In the genomic region with DNA sequence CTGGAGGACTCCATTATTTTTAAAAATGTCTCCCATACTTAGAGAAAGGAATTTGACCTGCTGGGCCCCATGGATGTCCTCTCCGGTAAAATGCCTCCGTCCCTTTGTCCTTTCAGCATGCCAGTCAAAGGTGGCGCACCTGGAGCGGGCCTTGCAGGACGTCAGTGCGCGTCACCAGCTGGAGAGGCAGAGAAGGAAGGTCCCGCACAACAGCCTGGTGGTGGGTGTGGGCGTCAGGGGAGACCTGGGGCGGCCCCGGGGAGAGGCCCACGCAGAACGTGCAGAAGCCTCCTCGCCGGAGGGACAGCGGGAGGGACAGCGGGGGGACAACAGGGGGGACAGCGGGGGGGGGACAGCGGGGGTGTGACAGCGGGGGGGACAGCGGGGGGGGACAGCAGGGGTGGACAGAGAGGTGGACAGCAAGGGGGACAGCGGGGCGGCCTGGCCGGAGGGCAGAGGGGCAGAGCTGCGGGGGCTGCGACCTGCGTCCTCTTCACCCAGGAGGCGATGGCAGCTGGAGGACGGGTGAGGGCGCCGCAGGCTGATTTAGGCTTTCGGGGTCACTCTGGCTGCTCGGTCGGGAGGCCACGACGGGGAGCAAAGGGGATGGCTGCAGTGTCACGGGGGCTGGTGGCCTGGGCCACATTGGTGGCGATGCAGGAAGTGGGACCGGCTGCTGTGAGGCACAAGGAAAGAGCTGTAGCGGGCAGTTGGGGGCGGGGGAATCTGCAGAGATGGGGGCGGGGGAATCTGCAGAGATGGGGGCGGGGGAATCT, we compare ENCODE assay signal across 15 cellular contexts. TPM values are rescaled to one million over a fixed set of nuclear protein-coding genes. Genes with fewer than 3 reads are reported as not detected.
DNase-seq lines count a peak whose midpoint lies in the region; ATAC-seq and TF ChIP-seq lines count a peak whose summit lies in the region.
"Had no signal": no experiment of that assay in that cellular context is flagged by ENCODE, and none has a peak within 500 bp of the region (broad histone marks: within the 10 kb centered on the region; RNA-seq: fewer than 3 reads in every experiment).

No MANE protein-coding gene starts in this region.

- no peak for ATAC-seq in GM18517 (IDR thresholded peaks at IDR 0.05; ENCODE audit: unreplicated experiment)
- ATAC-seq: activated CD4-positive, alpha-beta T cell treated with anti-CD3 and anti-CD28 coated beads for 36 hours had no signal

- DNase-seq in CMK (ENCODE audit: low read depth) = peak; percentile 11
- no peak for DNase-seq in Jurkat, Clone E6-1 (ENCODE audit: low read depth, low spot score)
- DNase-seq in ecto neural progenitor cell (ENCODE audit: low spot score) = peak; percentile 49
- DNase-seq in osteocyte (ENCODE audit: extremely low spot score, unreplicated experiment) = peak; percentile 69
- DNase-seq in foreskin fibroblast = no peak
- DNase-seq in activated gamma-delta T cell treated with Interleukin-2 at 50 U/mL for 16 hours = no peak
- no peak for DNase-seq in NCI-H187 (lab: John Stamatoyannopoulos, UW)
- DNase-seq: activated CD4-positive, alpha-beta T cell treated with anti-CD3 and anti-CD28 coated beads for 36 hours; GF-D8; stimulated activated CD8-positive, alpha-beta memory T cell treated with anti-CD3 and anti-CD28 coated beads, Interleukin-4, amount 100 ng/mL, for 48 hours; uterus had no signal

- no peaks in the 10 kb centered on the region for H3K36me3 Mint-ChIP-seq in osteocyte (ENCODE audit: unreplicated experiment)

- no peaks in the 10 kb centered on the region for H3K4me1 Mint-ChIP-seq in osteocyte (ENCODE audit: unreplicated experiment)
- H3K4me1 Mint-ChIP-seq: activated CD4-positive, alpha-beta T cell treated with anti-CD3 and anti-CD28 coated beads for 36 hours had no signal

- peaks cover 21% of the 10 kb centered on the region for H3K27me3 Mint-ChIP-seq in osteocyte (ENCODE audit: unreplicated experiment)

- no peak overlapping the region for H3K4me3 Mint-ChIP-seq in osteocyte (ENCODE audit: unreplicated experiment)
- H3K4me3 Mint-ChIP-seq: activated CD4-positive, alpha-beta T cell treated with anti-CD3 and anti-CD28 coated beads for 36 hours; T-helper 1 cell treated with Interleukin-12 subunit alpha and Interleukin-12 subunit beta and Interleukin-4 antibody, amounts not matched to agents 30 μg/mL and 1 μg/mL, for 36 hours had no signal

- H3K9me3 Mint-ChIP-seq in osteocyte (ENCODE audit: unreplicated experiment) = no peaks in the 10 kb centered on the region

- H3K4me3 ChIP-seq in Jurkat, Clone E6-1 (ENCODE audit: low read length) = peak overlapping the region; percentile 20
- no peak overlapping the region for H3K4me3 ChIP-seq in foreskin fibroblast (ENCODE audit: low read depth in 1 of 2, low read length in 2 of 2)
- H3K4me3 ChIP-seq: uterus had no signal

- TF ChIP-seq CTCF in osteocyte (IDR thresholded peaks at IDR 0.05) = no peak
- no peak for TF ChIP-seq CTCF in foreskin fibroblast (IDR thresholded peaks at IDR 0.05; ENCODE audit: low read depth, low read length)

- H3K27ac Mint-ChIP-seq in osteocyte (ENCODE audit: unreplicated experiment) = no peak overlapping the region
- H3K27ac Mint-ChIP-seq: activated CD4-positive, alpha-beta T cell treated with anti-CD3 and anti-CD28 coated beads for 36 hours; T-helper 1 cell treated with Interleukin-12 subunit alpha and Interleukin-12 subunit beta and Interleukin-4 antibody, amounts not matched to agents 30 μg/mL and 1 μg/mL, for 36 hours had no signal

RNA-seq across cellular contexts. Expression of gene KIF25, which starts 0.9 kb away (rescaled TPM):
- polyA plus RNA-seq in Jurkat, Clone E6-1 (2012; ENCODE audit: insufficient read depth, insufficient read length) = not detected
- total RNA-seq in osteocyte = not detected in 2 replicates
- total RNA-seq: activated CD4-positive, alpha-beta T cell treated with anti-CD3 and anti-CD28 coated beads for 36 hours; astrocyte; pulmonary artery endothelial cell had no signal

Comparison
In these comparisons a context has a peak if more than half of its experiments do, and no peak if none do; other contexts are left out.
1. DNase-seq: peak in CMK (single experiment), ecto neural progenitor cell (single experiment) and osteocyte (single experiment); none in Jurkat, Clone E6-1 (single experiment), foreskin fibroblast (0 of 2), activated gamma-delta T cell treated with Interleukin-2 at 50 U/mL for 16 hours (single experiment) and NCI-H187 (0 of 2).